In the genomic region with DNA sequence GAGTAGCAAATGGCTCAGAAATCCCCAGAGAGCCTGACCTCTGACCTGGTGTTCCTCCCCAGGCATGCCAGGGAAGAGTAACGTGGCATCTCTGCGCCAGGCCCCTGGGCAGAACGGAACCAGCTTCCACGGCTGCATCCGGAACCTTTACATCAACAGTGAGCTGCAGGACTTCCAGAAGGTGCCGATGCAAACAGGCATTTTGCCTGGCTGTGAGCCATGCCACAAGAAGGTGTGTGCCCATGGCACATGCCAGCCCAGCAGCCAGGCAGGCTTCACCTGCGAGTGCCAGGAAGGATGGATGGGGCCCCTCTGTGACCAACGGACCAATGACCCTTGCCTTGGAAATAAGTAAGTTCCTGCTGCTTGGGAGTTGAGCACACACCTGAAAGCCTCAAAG, we compare ENCODE assay signal across 1 cellular context.
TF ChIP-seq lines count a peak whose summit lies in the region.

No MANE protein-coding gene starts in this region.

TF ChIP-seq in H1, 55 proteins besides CTCF, POLR2A, EP300 and RAD21:
- TF ChIP-seq, protein P1, sequence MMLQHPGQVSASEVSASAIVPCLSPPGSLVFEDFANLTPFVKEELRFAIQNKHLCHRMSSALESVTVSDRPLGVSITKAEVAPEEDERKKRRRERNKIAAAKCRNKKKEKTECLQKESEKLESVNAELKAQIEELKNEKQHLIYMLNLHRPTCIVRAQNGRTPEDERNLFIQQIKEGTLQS (IDR thresholded peaks at IDR 0.05; ENCODE audit: insufficient read depth, low read depth, low read length), result no peak
- no peak for TF ChIP-seq SIX5 (IDR thresholded peaks at IDR 0.05; ENCODE audit: low read depth, low read length)
- TF ChIP-seq CEBPB (IDR thresholded peaks at IDR 0.05; ENCODE audit: low read depth, low read length), result no peak
- TF ChIP-seq JUND (IDR thresholded peaks at IDR 0.05; ENCODE audit: low read length), result no peak
- no peak for TF ChIP-seq CBX5 (IDR thresholded peaks at IDR 0.05; ENCODE audit: low read depth, low read length)
- no peak for TF ChIP-seq POLR2AphosphoS5 (IDR thresholded peaks at IDR 0.05; ENCODE audit: low read depth, low read length)
- TF ChIP-seq TEAD4 (IDR thresholded peaks at IDR 0.05; ENCODE audit: low read depth, low read length), result no peak
- TF ChIP-seq CTBP2 (IDR thresholded peaks at IDR 0.05; ENCODE audit: borderline replicate concordance, insufficient read depth, insufficient read length, low read length), result no peak
- TF ChIP-seq POU5F1 (IDR thresholded peaks at IDR 0.05; ENCODE audit: low read depth, low read length), result no peak
- no peak for TF ChIP-seq SUZ12 (IDR thresholded peaks at IDR 0.05; ENCODE audit: low read length)
- no peak for TF ChIP-seq ASH2L (IDR thresholded peaks at IDR 0.05; ENCODE audit: low read length)
- TF ChIP-seq SAP30 (IDR thresholded peaks at IDR 0.05; ENCODE audit: insufficient read depth, insufficient replicate concordance, low read length), result no peak
- no peak for TF ChIP-seq PHF8 (conservative IDR thresholded peaks at IDR 0.05; ENCODE audit: low read depth, low read length)
- TF ChIP-seq CHD1 (IDR thresholded peaks at IDR 0.05; ENCODE audit: low read depth, low read length), result no peak
- TF ChIP-seq NANOG (IDR thresholded peaks at IDR 0.05; ENCODE audit: insufficient read depth, low read depth, low read length, poor library complexity, severe bottlenecking), result no peak
TF ChIP-seq in H1: peak in this region for 0.
